Comparison of ENCODE assay signal across 2 cellular contexts in the genomic region with DNA sequence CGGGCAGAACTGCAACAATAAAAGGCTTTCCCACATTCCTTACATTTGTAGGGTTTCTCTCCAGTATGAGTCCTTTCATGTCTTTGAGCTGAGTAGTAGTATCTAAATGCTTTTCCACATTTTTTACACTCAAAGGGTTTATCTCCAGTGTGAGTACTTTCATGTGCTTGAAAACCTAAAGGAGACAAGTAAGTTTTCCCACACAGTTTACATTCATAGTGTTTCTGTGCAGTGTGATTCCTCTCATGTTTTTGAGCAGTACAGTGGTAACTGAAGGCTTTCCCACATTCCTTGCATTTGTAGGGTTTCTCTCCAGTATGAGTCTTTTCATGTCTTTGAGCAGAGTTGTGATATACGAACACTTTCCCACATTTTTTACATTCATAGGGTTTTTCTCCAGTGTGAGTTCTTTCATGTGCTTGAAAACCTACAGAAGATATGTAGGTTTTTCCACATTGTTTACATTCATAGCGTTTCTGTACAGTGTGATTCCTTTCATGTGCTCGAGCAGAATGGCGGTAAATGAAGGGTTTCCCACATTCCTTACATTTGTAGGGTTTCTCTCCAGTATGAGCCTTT.
TF ChIP-seq lines count a peak whose summit lies in the region.

No MANE protein-coding gene starts in this region.

TF ChIP-seq in HCT116, 20 proteins besides CTCF, POLR2A, EP300 and RAD21:
- TF ChIP-seq JUND (IDR thresholded peaks at IDR 0.05) (no peak), ZNF274 (IDR thresholded peaks at IDR 0.05; ENCODE audit: low read depth, low read length) (peak; percentile 78)

TF ChIP-seq in GM12878, 131 proteins besides CTCF, POLR2A, EP300 and RAD21:
- TF ChIP-seq MYC (IDR thresholded peaks at IDR 0.05; ENCODE audit: insufficient read depth, insufficient read length, insufficient replicate concordance, low read length, severe bottlenecking): no peak
- TF ChIP-seq ZBTB33 (IDR thresholded peaks at IDR 0.05): peak; percentile 57; the same call in 1 of the 2 replicates
- TF ChIP-seq ZNF274 (IDR thresholded peaks at IDR 0.05; ENCODE audit: insufficient read depth, insufficient read length): peak; percentile 55
- no peak for TF ChIP-seq NR2F1 (conservative IDR thresholded peaks at IDR 0.05)
- TF ChIP-seq SP1 (IDR thresholded peaks at IDR 0.05; ENCODE audit: low read depth, low read length): no peak
- TF ChIP-seq ZZZ3 (IDR thresholded peaks at IDR 0.05; ENCODE audit: control insufficient read depth, insufficient read length, low read depth): no peak
- TF ChIP-seq CBX5 (IDR thresholded peaks at IDR 0.05; ENCODE audit: low read depth): 0 out of 2 replicates have a peak, but pooled peaks have one; percentile 65
- no peak for TF ChIP-seq CREM (IDR thresholded peaks at IDR 0.05; ENCODE audit: low read depth)
- TF ChIP-seq TCF3 (IDR thresholded peaks at IDR 0.05; ENCODE audit: borderline replicate concordance, insufficient read depth, low read depth, low read length): no peak
- TF ChIP-seq ZBED1 (IDR thresholded peaks at IDR 0.05; ENCODE audit: borderline replicate concordance): no peak
- no peak for TF ChIP-seq CHD1 (IDR thresholded peaks at IDR 0.05; ENCODE audit: low read depth, low read length)
